1 cellular context compared by ENCODE assay signal in the genomic region with DNA sequence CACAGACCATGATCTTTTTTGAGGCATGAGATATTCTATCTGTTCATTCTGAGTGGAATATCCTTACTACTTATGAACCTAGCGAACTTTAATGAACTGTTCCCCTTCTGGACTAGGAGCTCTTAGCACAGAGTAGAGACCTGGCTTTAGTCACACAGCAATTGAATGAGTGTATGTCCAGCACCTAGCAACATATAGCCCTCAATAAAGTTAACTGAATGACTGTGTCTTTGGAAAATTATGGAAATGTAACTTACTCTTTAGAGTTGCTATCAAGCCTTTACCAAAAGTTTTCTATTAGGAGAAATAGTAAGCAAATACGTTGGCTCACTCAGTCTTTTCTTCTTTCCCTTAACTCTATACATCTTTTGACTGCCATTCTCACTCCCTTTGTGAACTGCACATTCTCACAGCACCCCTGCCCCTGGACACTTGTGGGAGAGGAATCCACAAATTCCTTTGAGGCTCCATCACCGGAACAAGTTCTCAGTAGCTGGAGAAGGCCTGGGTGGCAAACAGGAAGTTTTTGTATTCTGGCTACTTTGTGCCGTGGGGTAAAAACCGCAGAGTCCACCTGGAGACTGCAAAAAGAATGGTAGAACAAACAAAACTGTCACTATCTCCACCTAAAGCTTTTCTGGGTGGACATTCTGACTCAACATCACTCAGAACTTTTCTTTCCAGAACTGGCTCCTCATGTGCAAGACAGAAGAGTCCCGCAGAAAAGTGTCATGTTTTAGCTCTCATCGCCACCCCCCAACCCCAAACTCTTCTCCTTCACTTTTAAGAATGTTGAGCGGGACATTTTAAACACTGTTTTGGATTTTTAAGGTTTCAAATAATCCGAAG.
A peak's percentile ranks its signal among the peaks of the same experiment; 100 is the strongest.
TF ChIP-seq lines count a peak whose summit lies in the region.

No MANE protein-coding gene starts in this region.

TF ChIP-seq in HepG2, 621 proteins besides CTCF, POLR2A, EP300 and RAD21 (continued from another document and continues in another):
- TF ChIP-seq GMEB2 (CRISPR knock-in tag; IDR thresholded peaks at IDR 0.05; ENCODE audit: low read depth) (no peak), YEATS4 (CRISPR knock-in tag; IDR thresholded peaks at IDR 0.05; ENCODE audit: borderline replicate concordance) (no peak), HBP1 (CRISPR knock-in tag; IDR thresholded peaks at IDR 0.05; ENCODE audit: low read depth) (0 out of 2 replicates have a peak, but pooled peaks have one; percentile 3), ETV5 (CRISPR knock-in tag; IDR thresholded peaks at IDR 0.05; ENCODE audit: borderline replicate concordance) (peak; percentile 80; the same call in 1 of the 2 replicates), MATR3 (CRISPR knock-in tag; IDR thresholded peaks at IDR 0.05) (no peak), GABPA (IDR thresholded peaks at IDR 0.05; ENCODE audit: low read depth, low read length) (no peak; the same call in 1 of the 2 replicates), GABPA (CRISPR knock-in tag; IDR thresholded peaks at IDR 0.05; ENCODE audit: low read depth) (peak; percentile 80), SMARCE1 (IDR thresholded peaks at IDR 0.05; ENCODE audit: borderline replicate concordance) (no peak), ZNF703 (CRISPR knock-in tag; IDR thresholded peaks at IDR 0.05; ENCODE audit: borderline replicate concordance) (no peak), KDM2A (CRISPR knock-in tag; IDR thresholded peaks at IDR 0.05; ENCODE audit: borderline replicate concordance, low read depth) (no peak; the same call in 1 of the 2 replicates), ZNF563 (CRISPR knock-in tag; IDR thresholded peaks at IDR 0.05) (0 out of 2 replicates have a peak, but pooled peaks have one; percentile 2), ZNF7 (CRISPR knock-in tag; IDR thresholded peaks at IDR 0.05) (no peak), ZNF282 (IDR thresholded peaks at IDR 0.05; ENCODE audit: partially characterized antibody) (no peak), ZNF780A (CRISPR knock-in tag; IDR thresholded peaks at IDR 0.05) (no peak), SALL1 (CRISPR knock-in tag; IDR thresholded peaks at IDR 0.05) (no peak; the same call in 1 of the 2 replicates), TCF12 (IDR thresholded peaks at IDR 0.05) (no peak), TCF12 (CRISPR knock-in tag; IDR thresholded peaks at IDR 0.05) (no peak), ZNF672 (CRISPR knock-in tag; IDR thresholded peaks at IDR 0.05) (no peak), NFYB (CRISPR knock-in tag; IDR thresholded peaks at IDR 0.05) (no peak), ZNF558 (CRISPR knock-in tag; IDR thresholded peaks at IDR 0.05; ENCODE audit: borderline replicate concordance) (no peak), SATB2 (CRISPR knock-in tag; IDR thresholded peaks at IDR 0.05) (no peak), IRF2 (CRISPR knock-in tag; IDR thresholded peaks at IDR 0.05) (no peak), ZNF10 (CRISPR knock-in tag; IDR thresholded peaks at IDR 0.05; ENCODE audit: borderline replicate concordance, low read depth) (no peak), ZNF414 (CRISPR knock-in tag; IDR thresholded peaks at IDR 0.05) (no peak), KDM3A (CRISPR knock-in tag; IDR thresholded peaks at IDR 0.05; ENCODE audit: low read depth) (no peak), ZNF747 (CRISPR knock-in tag; IDR thresholded peaks at IDR 0.05; ENCODE audit: borderline replicate concordance) (no peak), ZNF343 (CRISPR knock-in tag; IDR thresholded peaks at IDR 0.05) (no peak), KIAA2018 (CRISPR knock-in tag; IDR thresholded peaks at IDR 0.05; ENCODE audit: borderline replicate concordance) (no peak), NCOA2 (CRISPR knock-in tag; IDR thresholded peaks at IDR 0.05) (peak; percentile 34; the same call in 1 of the 2 replicates), HCFC1 (IDR thresholded peaks at IDR 0.05; ENCODE audit: low read depth, low read length) (no peak), ZNF577 (CRISPR knock-in tag; IDR thresholded peaks at IDR 0.05; ENCODE audit: borderline replicate concordance, low read depth) (no peak)
- TF ChIP-seq, protein P1, sequence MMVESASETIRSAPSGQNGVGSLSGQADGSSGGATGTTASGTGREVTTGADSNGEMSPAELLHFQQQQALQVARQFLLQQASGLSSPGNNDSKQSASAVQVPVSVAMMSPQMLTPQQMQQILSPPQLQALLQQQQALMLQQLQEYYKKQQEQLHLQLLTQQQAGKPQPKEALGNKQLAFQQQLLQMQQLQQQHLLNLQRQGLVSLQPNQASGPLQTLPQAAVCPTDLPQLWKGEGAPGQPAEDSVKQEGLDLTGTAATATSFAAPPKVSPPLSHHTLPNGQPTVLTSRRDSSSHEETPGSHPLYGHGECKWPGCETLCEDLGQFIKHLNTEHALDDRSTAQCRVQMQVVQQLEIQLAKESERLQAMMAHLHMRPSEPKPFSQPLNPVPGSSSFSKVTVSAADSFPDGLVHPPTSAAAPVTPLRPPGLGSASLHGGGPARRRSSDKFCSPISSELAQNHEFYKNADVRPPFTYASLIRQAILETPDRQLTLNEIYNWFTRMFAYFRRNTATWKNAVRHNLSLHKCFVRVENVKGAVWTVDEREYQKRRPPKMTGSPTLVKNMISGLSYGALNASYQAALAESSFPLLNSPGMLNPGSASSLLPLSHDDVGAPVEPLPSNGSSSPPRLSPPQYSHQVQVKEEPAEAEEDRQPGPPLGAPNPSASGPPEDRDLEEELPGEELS (CRISPR knock-in tag; IDR thresholded peaks at IDR 0.05) = no peak
- TF ChIP-seq, protein P2, sequence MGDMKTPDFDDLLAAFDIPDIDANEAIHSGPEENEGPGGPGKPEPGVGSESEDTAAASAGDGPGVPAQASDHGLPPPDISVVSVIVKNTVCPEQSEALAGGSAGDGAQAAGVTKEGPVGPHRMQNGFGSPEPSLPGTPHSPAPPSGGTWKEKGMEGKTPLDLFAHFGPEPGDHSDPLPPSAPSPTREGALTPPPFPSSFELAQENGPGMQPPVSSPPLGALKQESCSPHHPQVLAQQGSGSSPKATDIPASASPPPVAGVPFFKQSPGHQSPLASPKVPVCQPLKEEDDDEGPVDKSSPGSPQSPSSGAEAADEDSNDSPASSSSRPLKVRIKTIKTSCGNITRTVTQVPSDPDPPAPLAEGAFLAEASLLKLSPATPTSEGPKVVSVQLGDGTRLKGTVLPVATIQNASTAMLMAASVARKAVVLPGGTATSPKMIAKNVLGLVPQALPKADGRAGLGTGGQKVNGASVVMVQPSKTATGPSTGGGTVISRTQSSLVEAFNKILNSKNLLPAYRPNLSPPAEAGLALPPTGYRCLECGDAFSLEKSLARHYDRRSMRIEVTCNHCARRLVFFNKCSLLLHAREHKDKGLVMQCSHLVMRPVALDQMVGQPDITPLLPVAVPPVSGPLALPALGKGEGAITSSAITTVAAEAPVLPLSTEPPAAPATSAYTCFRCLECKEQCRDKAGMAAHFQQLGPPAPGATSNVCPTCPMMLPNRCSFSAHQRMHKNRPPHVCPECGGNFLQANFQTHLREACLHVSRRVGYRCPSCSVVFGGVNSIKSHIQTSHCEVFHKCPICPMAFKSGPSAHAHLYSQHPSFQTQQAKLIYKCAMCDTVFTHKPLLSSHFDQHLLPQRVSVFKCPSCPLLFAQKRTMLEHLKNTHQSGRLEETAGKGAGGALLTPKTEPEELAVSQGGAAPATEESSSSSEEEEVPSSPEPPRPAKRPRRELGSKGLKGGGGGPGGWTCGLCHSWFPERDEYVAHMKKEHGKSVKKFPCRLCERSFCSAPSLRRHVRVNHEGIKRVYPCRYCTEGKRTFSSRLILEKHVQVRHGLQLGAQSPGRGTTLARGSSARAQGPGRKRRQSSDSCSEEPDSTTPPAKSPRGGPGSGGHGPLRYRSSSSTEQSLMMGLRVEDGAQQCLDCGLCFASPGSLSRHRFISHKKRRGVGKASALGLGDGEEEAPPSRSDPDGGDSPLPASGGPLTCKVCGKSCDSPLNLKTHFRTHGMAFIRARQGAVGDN (CRISPR knock-in tag; IDR thresholded peaks at IDR 0.05) = no peak
- TF ChIP-seq, protein P3, sequence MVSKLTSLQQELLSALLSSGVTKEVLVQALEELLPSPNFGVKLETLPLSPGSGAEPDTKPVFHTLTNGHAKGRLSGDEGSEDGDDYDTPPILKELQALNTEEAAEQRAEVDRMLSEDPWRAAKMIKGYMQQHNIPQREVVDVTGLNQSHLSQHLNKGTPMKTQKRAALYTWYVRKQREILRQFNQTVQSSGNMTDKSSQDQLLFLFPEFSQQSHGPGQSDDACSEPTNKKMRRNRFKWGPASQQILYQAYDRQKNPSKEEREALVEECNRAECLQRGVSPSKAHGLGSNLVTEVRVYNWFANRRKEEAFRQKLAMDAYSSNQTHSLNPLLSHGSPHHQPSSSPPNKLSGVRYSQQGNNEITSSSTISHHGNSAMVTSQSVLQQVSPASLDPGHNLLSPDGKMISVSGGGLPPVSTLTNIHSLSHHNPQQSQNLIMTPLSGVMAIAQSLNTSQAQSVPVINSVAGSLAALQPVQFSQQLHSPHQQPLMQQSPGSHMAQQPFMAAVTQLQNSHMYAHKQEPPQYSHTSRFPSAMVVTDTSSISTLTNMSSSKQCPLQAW (CRISPR knock-in tag; IDR thresholded peaks at IDR 0.05) = no peak
